Comparison of ENCODE assay signal across 21 cellular contexts in genomic region chr6:110761371-110761770, GRCh38.
"Had no signal": no experiment of that assay in that cellular context is flagged by ENCODE, and none has a peak within 500 bp of the region (broad histone marks: within the 10 kb centered on the region; RNA-seq: fewer than 3 reads in every experiment).

No MANE protein-coding gene starts in this region.

- H3K4me1 ChIP-seq: gastrocnemius medialis, left ventricle myocardium inferior, right atrium auricular region had no signal

- H3K4me3 ChIP-seq: coronary artery, gastrocnemius medialis, heart left ventricle, left ventricle myocardium inferior, right atrium auricular region, skin epidermis, upper lobe of left lung had no signal

- H3K27me3 ChIP-seq: gastrocnemius medialis, heart left ventricle, right atrium auricular region, upper lobe of left lung had no signal

- H3K36me3 ChIP-seq: gastrocnemius medialis, right atrium auricular region, upper lobe of left lung had no signal

- H3K9me3 ChIP-seq: gastrocnemius medialis, heart left ventricle, left ventricle myocardium inferior, right atrium auricular region, upper lobe of left lung had no signal

- H3K27ac Mint-ChIP-seq: activated B cell treated with CpG ODN at 0.5 μM for 24 hours; activated CD4-positive, alpha-beta memory T cell treated with anti-CD3 and anti-CD28 coated beads for 36 hours; activated CD8-positive, alpha-beta memory T cell treated with anti-CD3 and anti-CD28 coated beads, Interleukin-2, amount 10 ng/mL, durations not matched to agents 7 days and 5 days; activated naive CD8-positive, alpha-beta T cell treated with anti-CD3 and anti-CD28 coated beads for 36 hours; brain; progenitor cell of endocrine pancreas; stimulated activated naive CD8-positive, alpha-beta T cell treated with anti-CD3 and anti-CD28 coated beads, Interleukin-15, amount 100 ng/mL, for 72 hours; T-helper 2 cell treated with Interferon-gamma antibody and Interleukin-4, amounts not matched to agents 5 μg/mL and 100 μg/mL, for 36 hours had no signal

- H3K9me3 Mint-ChIP-seq: activated B cell treated with CpG ODN at 0.5 μM for 24 hours; activated CD4-positive, alpha-beta memory T cell treated with anti-CD3 and anti-CD28 coated beads for 36 hours; activated naive CD8-positive, alpha-beta T cell treated with anti-CD3 and anti-CD28 coated beads for 36 hours; central memory CD8-positive, alpha-beta T cell; stimulated activated naive CD8-positive, alpha-beta T cell treated with anti-CD3 and anti-CD28 coated beads, Interleukin-15, amount 100 ng/mL, for 72 hours; T-helper 2 cell treated with Interferon-gamma antibody and Interleukin-4, amounts not matched to agents 5 μg/mL and 100 μg/mL, for 36 hours had no signal

- DNase-seq: activated B cell treated with CpG ODN at 0.5 μM for 24 hours; activated CD4-positive, alpha-beta memory T cell treated with anti-CD3 and anti-CD28 coated beads for 36 hours; activated CD4-positive, alpha-beta T cell treated with anti-CD3 and anti-CD28 coated beads for 4 hours; activated CD8-positive, alpha-beta memory T cell treated with anti-CD3 and anti-CD28 coated beads, Interleukin-2, amount 10 ng/mL, durations not matched to agents 7 days and 5 days; activated naive CD8-positive, alpha-beta T cell treated with anti-CD3 and anti-CD28 coated beads for 36 hours; anterior cingulate cortex; effector CD4-positive, alpha-beta T cell; gastrocnemius medialis; heart left ventricle; left ventricle myocardium inferior; mammary epithelial cell; stimulated activated naive CD8-positive, alpha-beta T cell treated with anti-CD3 and anti-CD28 coated beads, Interleukin-15, amount 100 ng/mL, for 72 hours; upper lobe of left lung had no signal

- H3K4me3 Mint-ChIP-seq: activated B cell treated with CpG ODN at 0.5 μM for 24 hours; activated CD4-positive, alpha-beta memory T cell treated with anti-CD3 and anti-CD28 coated beads for 36 hours; activated CD8-positive, alpha-beta memory T cell treated with anti-CD3 and anti-CD28 coated beads, Interleukin-2, amount 10 ng/mL, durations not matched to agents 7 days and 5 days; activated naive CD8-positive, alpha-beta T cell treated with anti-CD3 and anti-CD28 coated beads for 36 hours; brain; central memory CD8-positive, alpha-beta T cell; neural crest cell; stimulated activated naive CD8-positive, alpha-beta T cell treated with anti-CD3 and anti-CD28 coated beads, Interleukin-15, amount 100 ng/mL, for 72 hours; T-helper 2 cell treated with Interferon-gamma antibody and Interleukin-4, amounts not matched to agents 5 μg/mL and 100 μg/mL, for 36 hours had no signal

- H3K27ac ChIP-seq: coronary artery, gastrocnemius medialis, heart left ventricle, left ventricle myocardium inferior, right atrium auricular region, skin epidermis, upper lobe of left lung had no signal

- ATAC-seq: activated CD8-positive, alpha-beta memory T cell treated with anti-CD3 and anti-CD28 coated beads, Interleukin-2, amount 10 ng/mL, durations not matched to agents 7 days and 5 days; gastrocnemius medialis; heart left ventricle; stimulated activated naive CD8-positive, alpha-beta T cell treated with anti-CD3 and anti-CD28 coated beads, Interleukin-15, amount 100 ng/mL, for 72 hours had no signal

- H3K27me3 Mint-ChIP-seq: activated B cell treated with CpG ODN at 0.5 μM for 24 hours; activated CD4-positive, alpha-beta memory T cell treated with anti-CD3 and anti-CD28 coated beads for 36 hours; activated CD8-positive, alpha-beta memory T cell treated with anti-CD3 and anti-CD28 coated beads, Interleukin-2, amount 10 ng/mL, durations not matched to agents 7 days and 5 days; activated naive CD8-positive, alpha-beta T cell treated with anti-CD3 and anti-CD28 coated beads for 36 hours; brain; central memory CD8-positive, alpha-beta T cell; progenitor cell of endocrine pancreas; stimulated activated naive CD8-positive, alpha-beta T cell treated with anti-CD3 and anti-CD28 coated beads, Interleukin-15, amount 100 ng/mL, for 72 hours had no signal
